ENCODE assay signal across 8 cellular contexts in the genomic region with DNA sequence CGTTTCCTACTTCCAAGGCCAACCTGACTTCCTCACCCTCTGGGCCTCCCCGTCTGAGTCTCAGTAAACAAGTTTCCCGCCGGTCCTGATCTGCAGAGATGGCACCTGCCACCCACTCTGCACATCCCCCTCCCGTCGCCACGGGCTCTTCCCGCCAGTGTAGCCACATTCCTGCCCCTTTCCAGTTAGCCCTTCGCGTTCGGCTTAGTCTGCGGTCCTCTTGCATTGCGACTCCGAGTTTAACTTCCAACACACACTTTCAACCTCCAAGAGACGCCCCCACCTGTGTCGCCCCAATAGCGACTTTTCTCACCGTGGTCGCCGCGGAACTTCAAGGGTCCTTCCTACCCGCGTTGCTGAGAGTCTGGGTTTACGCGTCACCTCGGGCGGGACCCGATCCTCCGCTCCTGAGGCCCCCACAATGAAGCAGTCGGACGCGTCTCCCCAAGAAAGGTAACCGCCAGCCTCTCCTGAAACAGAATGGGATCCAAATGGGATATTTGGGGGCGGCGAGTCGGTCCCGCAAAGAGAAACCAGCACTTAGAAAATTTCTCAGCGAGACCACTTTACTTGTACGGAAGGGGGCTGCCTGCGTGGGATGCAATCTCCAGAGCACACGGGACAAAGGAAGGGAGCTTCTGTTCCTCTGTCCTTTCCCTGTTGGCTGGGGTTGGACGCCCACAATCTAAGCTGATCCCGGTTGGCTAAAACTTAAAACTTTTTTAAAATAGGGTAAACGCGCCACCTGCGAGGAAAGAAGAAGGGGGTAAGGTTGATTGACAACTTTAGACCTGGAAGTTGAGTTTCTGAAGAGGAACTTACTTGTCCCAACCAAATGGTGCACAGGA. TPM values are rescaled to one million over a fixed set of nuclear protein-coding genes. Genes with fewer than 3 reads are reported as not detected.
A peak's percentile ranks its signal among the peaks of the same experiment; 100 is the strongest.
DNase-seq lines count a peak whose midpoint lies in the region; ATAC-seq and TF ChIP-seq lines count a peak whose summit lies in the region.

No MANE protein-coding gene starts in this region.

- no peaks in the 10 kb centered on the region for H3K27me3 Mint-ChIP-seq in activated naive CD8-positive, alpha-beta T cell

- no peaks in the 10 kb centered on the region for H3K9me3 Mint-ChIP-seq in activated naive CD8-positive, alpha-beta T cell (ENCODE audit: low read depth)

- TF ChIP-seq CTCF in OCI-LY1 (IDR thresholded peaks at IDR 0.05; ENCODE audit: low read length) (no peak), gastrocnemius medialis (IDR thresholded peaks at IDR 0.05 in 4 of 5, conservative IDR thresholded peaks at IDR 0.05 in 1 of 5) (no peak), GM20000 (IDR thresholded peaks at IDR 0.05; ENCODE audit: extremely low read depth, missing control alignments) (no peak)

- no peak for TF ChIP-seq POLR2A in gastrocnemius medialis (IDR thresholded peaks at IDR 0.05)

- H3K4me3 Mint-ChIP-seq in activated naive CD8-positive, alpha-beta T cell: peak overlapping the region; percentile 95

- DNase-seq in DMS53 treated with DMSO at 0.1 percent for 48 hours (lab: John Stamatoyannopoulos, UW; ENCODE audit: unreplicated experiment) (peak; percentile 54), HT1080 (ENCODE audit: low read depth) (peak; percentile 40), left ventricle myocardium superior (peak; percentile 44), gastrocnemius medialis (no peak), GM20000 (ENCODE audit: low spot score) (no peak), GOT3 (lab: John Stamatoyannopoulos, UW) (no peak)

- H4K20me1 ChIP-seq in OCI-LY1 (ENCODE audit: insufficient read depth, low read length): no peaks in the 10 kb centered on the region

- H2AFZ ChIP-seq in OCI-LY1 (ENCODE audit: low read length): no peak overlapping the region

- H3K9me3 ChIP-seq in OCI-LY1 (ENCODE audit: low read length) (no peaks in the 10 kb centered on the region), gastrocnemius medialis (no peaks in the 10 kb centered on the region)

- H3K27ac ChIP-seq in OCI-LY1 (ENCODE audit: low read depth, low read length, poor library complexity, severe bottlenecking): peak overlapping the region; percentile 100
- H3K27ac ChIP-seq in gastrocnemius medialis: peak overlapping the region; percentile 68 to 100 (median 86)

- peak overlapping the region; percentile 79 for H3K4me3 ChIP-seq in OCI-LY1 (ENCODE audit: low read depth, low read length, poor library complexity, severe bottlenecking)
- peak overlapping the region; percentile 56 to 99 (median 78) for H3K4me3 ChIP-seq in gastrocnemius medialis

- peaks cover 7% of the 10 kb centered on the region; the same call in 1 of the 2 replicates for H3F3A ChIP-seq in OCI-LY1 (ENCODE audit: insufficient read depth, low read length)

- H3K4me1 ChIP-seq in OCI-LY1 (ENCODE audit: insufficient read depth, low read length, severe bottlenecking): peaks cover 32% of the 10 kb centered on the region
- peaks cover 30 to 41% of the 10 kb centered on the region in 2 donors for H3K4me1 ChIP-seq in gastrocnemius medialis

- intact Hi-C loops in left ventricle myocardium superior (cut with micrococcal nuclease) (no loop called here), gastrocnemius medialis (cut with DNase I; ENCODE audit: low total_unique reads) (loop anchor here (5.0 to 10.0 kb wide), 2 partner anchors 84 to 643 kb away; no protein-coding TSS in a partner anchor)

- peak overlapping the region; percentile 94 for H3K9ac ChIP-seq in OCI-LY1 (ENCODE audit: low read length)

- H3K27me3 ChIP-seq in OCI-LY1 (ENCODE audit: insufficient read depth, low read length) (no peaks in the 10 kb centered on the region), gastrocnemius medialis (peaks cover 4 to 8% (median 5%) of the 10 kb centered on the region in 3 donors)

- peaks cover 30% of the 10 kb centered on the region for H3K79me2 ChIP-seq in OCI-LY1 (ENCODE audit: insufficient read depth, low read length)

- ATAC-seq in left ventricle myocardium superior (no peak), gastrocnemius medialis (no peak)

- no peaks in the 10 kb centered on the region for H3K9me2 ChIP-seq in OCI-LY1 (ENCODE audit: low read depth, low read length)

- in situ Hi-C loops in gastrocnemius medialis (cut with MboI; ENCODE audit: low sequenced_read_pairs in 4 of 4): no loop called here

- H3K4me1 Mint-ChIP-seq in activated naive CD8-positive, alpha-beta T cell (ENCODE audit: low read depth): peaks cover 29% of the 10 kb centered on the region

- H3K36me3 Mint-ChIP-seq in activated naive CD8-positive, alpha-beta T cell: no peaks in the 10 kb centered on the region

- H3K4me2 ChIP-seq in OCI-LY1 (ENCODE audit: low read length): peak overlapping the region; percentile 94

- H3K36me3 ChIP-seq in OCI-LY1 (ENCODE audit: insufficient read depth, low read length) (no peaks in the 10 kb centered on the region; the same call in 1 of the 2 replicates), gastrocnemius medialis (no peaks in the 10 kb centered on the region)

- H3K27ac Mint-ChIP-seq in activated naive CD8-positive, alpha-beta T cell: peak overlapping the region; percentile 93

RNA-seq across cellular contexts. Expression of a gene that starts 1.0 kb away (rescaled TPM):
- 475 and 545 TPM in 2 replicates for total RNA-seq in HT1080 (2014; rRNA removed; shearing (Covaris generic))
- 509 and 543 TPM in 2 replicates for polyA plus RNA-seq in HT1080 (2015; cell fraction: cytosol; rRNA removed)
- polyA plus RNA-seq in HT1080 (2015; cell fraction: nucleus; rRNA removed): 704 and 747 TPM in 2 replicates
- 1,923 TPM for total RNA-seq in left ventricle myocardium superior
- 100 to 1,000 TPM; 305 to 380 (median 364) TPM for total RNA-seq in gastrocnemius medialis

RNA-seq across cellular contexts. Expression of a gene that starts 18.3 kb away (rescaled TPM):
- 0.27 and 0.37 TPM in 2 replicates for total RNA-seq in HT1080 (2014; rRNA removed; shearing (Covaris generic))
- polyA plus RNA-seq in HT1080 (2015; cell fraction: cytosol; rRNA removed): 1.0 and 1.8 TPM in 2 replicates
- 0.42 and 0.74 TPM in 2 replicates for polyA plus RNA-seq in HT1080 (2015; cell fraction: nucleus; rRNA removed)
- total RNA-seq in left ventricle myocardium superior (14.3 TPM), gastrocnemius medialis (under 1 TPM in 1 of 4 donors, not detected in 3; 0.10 TPM)

RNA-seq across cellular contexts. Expression of a gene that starts 27.5 kb away (rescaled TPM):
- total RNA-seq in HT1080 (2014; rRNA removed; shearing (Covaris generic)): not detected in 2 replicates
- polyA plus RNA-seq in HT1080 (2015; cell fraction: cytosol; rRNA removed): not detected in 2 replicates
- not detected in 2 replicates for polyA plus RNA-seq in HT1080 (2015; cell fraction: nucleus; rRNA removed)
- total RNA-seq in left ventricle myocardium superior: 0.37 TPM
- total RNA-seq in gastrocnemius medialis: under 1 TPM in 1 of 4 donors, not detected in 3; 0.49 TPM

RNA-seq across cellular contexts. Expression of a gene that starts 39.8 kb away (rescaled TPM):
- total RNA-seq in HT1080 (2014; rRNA removed; shearing (Covaris generic)): 107 and 110 TPM in 2 replicates
- polyA plus RNA-seq in HT1080 (2015; cell fraction: cytosol; rRNA removed): 51.4 and 65.4 TPM in 2 replicates
- 31.6 and 41.6 TPM in 2 replicates for polyA plus RNA-seq in HT1080 (2015; cell fraction: nucleus; rRNA removed)
- total RNA-seq in left ventricle myocardium superior (110 TPM), gastrocnemius medialis (100 to 1,000 TPM in 3 of 4 donors, 10 to 100 TPM in 1; 99.0 to 174 (median 138) TPM)

Comparison
In these comparisons a context has a peak if more than half of its experiments do, and no peak if none do; other contexts are left out.
1. DNase-seq: peak in DMS53 treated with DMSO at 0.1 percent for 48 hours (single experiment), HT1080 (single experiment) and left ventricle myocardium superior (single experiment); none in gastrocnemius medialis (0 of 2), GM20000 (single experiment) and GOT3 (single experiment).
2. RNA of a gene that starts 18.3 kb away (total RNA-seq): 14.3 TPM in left ventricle myocardium superior (single experiment); 0.27 to 0.37 TPM in HT1080 and 0.10 TPM in gastrocnemius medialis; every median in the first group is over 10 times any median in the second.